ENCODE assay signal across 9 cellular contexts in the genomic region with DNA sequence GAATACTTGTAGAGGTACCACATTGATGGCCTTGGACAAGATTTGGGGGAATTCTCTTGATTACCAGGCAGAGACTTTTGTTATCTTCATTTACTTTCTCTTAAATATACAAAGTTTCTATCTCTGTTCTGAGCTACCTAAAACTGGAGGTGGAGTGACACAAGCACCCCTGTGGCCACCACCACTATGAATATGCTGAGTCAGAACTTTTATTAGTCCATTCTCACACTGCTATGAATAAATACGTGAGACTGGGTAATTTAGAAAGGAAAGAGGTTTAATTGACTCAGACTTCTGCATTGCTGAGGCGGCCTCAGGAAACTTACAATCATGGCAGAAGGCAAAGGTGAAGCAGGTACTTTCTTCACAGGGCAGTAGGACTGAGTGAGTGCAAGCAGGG.
"Had no signal": no experiment of that assay in that cellular context is flagged by ENCODE, and none has a peak within 500 bp of the region (broad histone marks: within the 10 kb centered on the region; RNA-seq: fewer than 3 reads in every experiment).

No MANE protein-coding gene starts in this region.

- H3K4me2 ChIP-seq: GM23338 had no signal

- H3K4me1 ChIP-seq: HAP-1 had no signal

- H3K27ac ChIP-seq: HL-60 had no signal

- DNase-seq: H7, HFFc6, Kasumi-1, KG1 had no signal

- H3K36me3 ChIP-seq: HAP-1 had no signal

- H2AFZ ChIP-seq: GM23338 had no signal

- H3K27ac Mint-ChIP-seq: GM23338, HFFc6, IgD-negative memory B cell had no signal

- H3K9me3 ChIP-seq: HAP-1 had no signal

- H3K4me3 ChIP-seq: GM23338, HAP-1 had no signal

- H3K4me3 Mint-ChIP-seq: GM23338, HFFc6, IgD-negative memory B cell had no signal

- H3K4me1 Mint-ChIP-seq: GM23338 had no signal

- ATAC-seq: GM23338, HCT116 had no signal

- H3K9me3 Mint-ChIP-seq: GM23338, HFFc6 had no signal
